21 cellular contexts compared by ENCODE assay signal in the genomic region with DNA sequence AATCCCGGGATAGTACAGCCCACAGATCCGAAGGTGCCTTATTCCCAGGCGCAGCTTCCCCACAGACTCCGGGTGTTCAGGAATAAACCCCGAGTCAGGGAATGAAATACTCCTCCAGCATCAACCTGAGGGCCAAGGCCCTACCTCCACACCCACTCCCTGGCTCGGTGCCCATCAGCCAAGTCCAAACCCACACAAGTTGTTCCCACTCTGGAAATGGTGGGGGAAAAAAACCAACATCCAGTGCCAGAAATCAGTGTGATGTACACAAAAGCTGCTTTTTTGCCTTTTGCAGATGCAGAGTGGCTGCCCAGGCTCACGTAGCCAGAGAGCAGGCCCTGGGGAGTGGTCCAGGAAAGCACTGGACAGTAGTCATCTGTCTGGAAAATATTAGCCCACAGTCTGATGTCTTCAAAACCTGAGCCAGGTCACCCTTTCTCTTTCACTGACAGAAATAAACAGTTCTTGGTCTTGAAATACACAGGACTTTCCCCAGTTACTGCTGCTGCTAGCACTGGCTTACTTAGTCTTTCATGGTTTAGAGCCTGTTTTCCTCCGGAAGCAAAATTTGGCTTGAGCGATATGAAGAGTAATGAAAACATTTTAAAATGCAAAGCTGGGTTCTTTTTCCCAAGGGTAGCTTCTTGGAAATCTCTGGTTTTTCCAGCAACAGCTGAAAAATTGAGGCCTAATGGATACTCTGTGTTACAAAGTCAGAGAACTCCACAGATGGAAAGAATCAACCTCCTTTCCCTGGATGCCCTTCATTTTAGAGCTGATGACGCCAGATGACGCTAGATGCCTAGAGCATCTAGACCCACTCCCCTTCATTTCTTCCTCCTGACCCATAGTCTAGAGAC. TPM values are rescaled to one million over a fixed set of nuclear protein-coding genes. Genes with fewer than 3 reads are reported as not detected.
DNase-seq lines count a peak whose midpoint lies in the region; ATAC-seq and TF ChIP-seq lines count a peak whose summit lies in the region.
"Had no signal": no experiment of that assay in that cellular context is flagged by ENCODE, and none has a peak within 500 bp of the region (broad histone marks: within the 10 kb centered on the region; RNA-seq: fewer than 3 reads in every experiment).

No MANE protein-coding gene starts in this region.

- H3K18ac ChIP-seq in mesenchymal stem cell (ENCODE audit: low read depth in 1 of 2, low read length in 2 of 2), result no peak overlapping the region

- H3K9ac ChIP-seq in mesenchymal stem cell (ENCODE audit: low read length) (peak overlapping the region; percentile 61), subcutaneous abdominal adipose tissue (ENCODE audit: low read length in 5 of 5) (peak overlapping the region in 1 of 5 donors; percentile 32), mammary epithelial cell (ENCODE audit: insufficient read depth, low read length) (no peak overlapping the region)

- no peak overlapping the region for H2BK120ac ChIP-seq in mesenchymal stem cell (ENCODE audit: low read depth, low read length)

- no peak overlapping the region for H2BK12ac ChIP-seq in mesenchymal stem cell (ENCODE audit: low read length in 2 of 2)

- CTCF ChIA-PET in mammary epithelial cell (lab: Charles Lee; ENCODE audit: low non-redundant PET), result no interaction called here

- H2AFZ ChIP-seq in mesenchymal stem cell (ENCODE audit: low read depth, low read length) (no peak overlapping the region), mammary epithelial cell (ENCODE audit: low read depth, low read length) (no peak overlapping the region)

- peaks cover 0 to 13% (median 0%) of the 10 kb centered on the region in 3 donors for H3K9me3 ChIP-seq in gastroesophageal sphincter
- H3K9me3 ChIP-seq in mesenchymal stem cell (ENCODE audit: control insufficient read depth, low read length), result peaks cover 4% of the 10 kb centered on the region
- H3K9me3 ChIP-seq in subcutaneous abdominal adipose tissue (ENCODE audit: control insufficient read depth in 5 of 5, low read length in 5 of 5), result peaks cover 0 to 13% (median 5%) of the 10 kb centered on the region in 5 donors
- H3K9me3 ChIP-seq in mammary epithelial cell (replicated peaks; ENCODE audit: insufficient read depth, low read length), result peaks cover 6% of the 10 kb centered on the region

- H3K23ac ChIP-seq in mesenchymal stem cell (ENCODE audit: low read length in 2 of 2), result no peak overlapping the region

- peak overlapping the region; percentile 34 for H3K27ac ChIP-seq in angular gyrus (ENCODE audit: low read depth, low read length)
- H3K27ac ChIP-seq in gastroesophageal sphincter, result peak overlapping the region in 2 of 4 donors; percentile 14 to 27
- H3K27ac ChIP-seq in mesenchymal stem cell (ENCODE audit: low read length, poor library complexity, severe bottlenecking), result no peak overlapping the region
- H3K27ac ChIP-seq in subcutaneous abdominal adipose tissue (ENCODE audit: low read depth, low read length), result peak overlapping the region; percentile 30
- no peak overlapping the region for H3K27ac ChIP-seq in mammary epithelial cell (ENCODE audit: insufficient read depth, low read depth, low read length)

- H3K36me3 ChIP-seq in gastroesophageal sphincter, result no peaks in the 10 kb centered on the region
- H3K36me3 ChIP-seq in mesenchymal stem cell (ENCODE audit: control insufficient read depth in 1 of 2, insufficient read depth in 2 of 2, low read depth in 1 of 2, low read length in 2 of 2), result no peaks in the 10 kb centered on the region
- H3K36me3 ChIP-seq in subcutaneous abdominal adipose tissue (ENCODE audit: control insufficient read depth in 5 of 5, insufficient read depth in 5 of 5, low read length in 5 of 5), result no peaks in the 10 kb centered on the region
- H3K36me3 ChIP-seq in mammary epithelial cell (ENCODE audit: insufficient read depth, low read length), result no peaks in the 10 kb centered on the region
- H3K36me3 ChIP-seq: stomach had no signal

- H3K79me1 ChIP-seq in mesenchymal stem cell (replicated peaks; ENCODE audit: low read length, poor library complexity, severe bottlenecking), result no peaks in the 10 kb centered on the region

- H3K4me1 ChIP-seq in gastroesophageal sphincter (peaks cover 0 to 20% (median 4%) of the 10 kb centered on the region in 3 donors), mesenchymal stem cell (ENCODE audit: control insufficient read depth, insufficient read depth, low read depth, low read length) (no peaks in the 10 kb centered on the region), subcutaneous abdominal adipose tissue (ENCODE audit: control insufficient read depth in 5 of 5, insufficient read depth in 5 of 5, low read length in 5 of 5) (peaks cover 0 to 6% (median 3%) of the 10 kb centered on the region in 5 donors), mammary epithelial cell (ENCODE audit: insufficient read depth, low read length) (no peaks in the 10 kb centered on the region)

- no peaks in the 10 kb centered on the region for H3K27me3 ChIP-seq in gastroesophageal sphincter
- no peaks in the 10 kb centered on the region for H3K27me3 ChIP-seq in mesenchymal stem cell (ENCODE audit: control insufficient read depth in 1 of 2, insufficient read depth in 1 of 2, low read length in 2 of 2)
- H3K27me3 ChIP-seq in subcutaneous abdominal adipose tissue (ENCODE audit: control insufficient read depth in 5 of 5, insufficient read depth in 4 of 5, low read length in 5 of 5), result no peaks in the 10 kb centered on the region
- no peaks in the 10 kb centered on the region for H3K27me3 ChIP-seq in mammary epithelial cell (ENCODE audit: insufficient read depth, low read length)
- H3K27me3 ChIP-seq: stomach had no signal

- intact Hi-C loops in mammary epithelial cell (cut with micrococcal nuclease), result no loop called here

- no peak overlapping the region for H2BK5ac ChIP-seq in mesenchymal stem cell (ENCODE audit: low read depth, low read length, poor library complexity, severe bottlenecking)

- H4K8ac ChIP-seq in mesenchymal stem cell (ENCODE audit: low read length), result no peak overlapping the region

- no peak overlapping the region for H2BK15ac ChIP-seq in mesenchymal stem cell (ENCODE audit: low read depth, poor library complexity, severe bottlenecking)

- DNase-seq in mesenchymal stem cell (no peak), OCI-M1 (lab: John Stamatoyannopoulos, UW) (no peak), mammary epithelial cell (no peak), GM10266 (ENCODE audit: extremely low spot score) (no peak), DMS153 (lab: John Stamatoyannopoulos, UW) (no peak)
- DNase-seq: activated CD4-positive, alpha-beta T cell treated with anti-CD3 and anti-CD28 coated beads for 36 hours; activated CD8-positive, alpha-beta memory T cell treated with anti-CD3 and anti-CD28 coated beads, Interleukin-2, amount 10 ng/mL, durations not matched to agents 7 days and 5 days; C1 segment of cervical spinal cord; effector CD8-positive, alpha-beta T cell; NCI-H1105; NCI-H2029; NCI-H2227 treated with DMSO at 0.1 percent for 48 hours; NCI-H748 treated with DMSO at 0.1 percent for 48 hours; stomach had no signal

- BruUV-seq in mammary epithelial cell (replicated peaks; lab: Mats Ljungman, UMichigan), result no TSS peak

- dilution Hi-C loops in mammary epithelial cell (cut with HindIII; ENCODE audit: low sequenced_read_pairs), result loop anchor here (10.0 kb wide), 1 partner anchor 46 kb away; no protein-coding TSS in a partner anchor

- TF ChIP-seq POLR2A in gastroesophageal sphincter (IDR thresholded peaks at IDR 0.05), result no peak

- no peak for TF ChIP-seq EP300 in gastroesophageal sphincter (IDR thresholded peaks at IDR 0.05)

- no peak overlapping the region for H3K14ac ChIP-seq in mesenchymal stem cell (ENCODE audit: low read length in 2 of 2)

- peak; percentile 41 for ATAC-seq in gastroesophageal sphincter
- ATAC-seq: activated CD4-positive, alpha-beta T cell treated with anti-CD3 and anti-CD28 coated beads for 36 hours; activated CD8-positive, alpha-beta memory T cell treated with anti-CD3 and anti-CD28 coated beads, Interleukin-2, amount 10 ng/mL, durations not matched to agents 7 days and 5 days; activated naive CD4-positive, alpha-beta T cell treated with anti-CD3 and anti-CD28 coated beads, Interleukin-2, amount 50 U/mL, for 72 hours; esophagus mucosa; HepG2 had no signal

- no peak for TF ChIP-seq CTCF in gastroesophageal sphincter (IDR thresholded peaks at IDR 0.05)
- TF ChIP-seq CTCF in mammary epithelial cell (conservative IDR thresholded peaks at IDR 0.05 in 1 of 2, IDR thresholded peaks at IDR 0.05 in 1 of 2; ENCODE audit: extremely low read depth in 1 of 2, insufficient read depth in 1 of 2, low read depth in 1 of 2, low read length in 2 of 2), result no peak
- no peak for TF ChIP-seq CTCF in GM10266 (IDR thresholded peaks at IDR 0.05; ENCODE audit: control insufficient read depth, insufficient read depth, low read depth, missing control alignments)

- H3K4me2 ChIP-seq in mesenchymal stem cell (ENCODE audit: low read length, poor library complexity, severe bottlenecking) (no peak overlapping the region), mammary epithelial cell (ENCODE audit: insufficient read depth, low read depth, low read length) (no peak overlapping the region)

- no peak overlapping the region for H3K4me3 ChIP-seq in gastroesophageal sphincter
- peak overlapping the region in 1 of 2 experiments; percentile 36 for H3K4me3 ChIP-seq in mesenchymal stem cell (ENCODE audit: insufficient read depth in 1 of 2, low read depth in 1 of 2, low read length in 2 of 2)
- H3K4me3 ChIP-seq in subcutaneous abdominal adipose tissue (ENCODE audit: low read depth in 1 of 5, low read length in 5 of 5), result no peak overlapping the region
- H3K4me3 ChIP-seq in mammary epithelial cell (replicated peaks in 1 of 3; ENCODE audit: insufficient read depth in 1 of 3, low read depth in 2 of 3, low read length in 3 of 3), result no peak overlapping the region
- H3K4me3 ChIP-seq: stomach had no signal

- WGBS in gastroesophageal sphincter (ENCODE audit: low coverage in 1 of 2), 2 donors, result 51 to 53% methylated on average over 9 to 11 of the region's 11 CpGs
- 94% methylated on average over 11 of the region's 11 CpGs for WGBS in mesenchymal stem cell
- 50% methylated on average over 11 of the region's 11 CpGs for WGBS in mammary epithelial cell (ENCODE audit: low coverage, missing lambda C conversion rate)

- H4K20me1 ChIP-seq in mammary epithelial cell (ENCODE audit: insufficient read depth, low read length), result no peaks in the 10 kb centered on the region

- no peak overlapping the region for H3K4ac ChIP-seq in mesenchymal stem cell (ENCODE audit: low read depth in 1 of 2, low read length in 2 of 2)

- no peaks in the 10 kb centered on the region for H3K79me2 ChIP-seq in mammary epithelial cell (ENCODE audit: insufficient read depth, low read length)

- H4K91ac ChIP-seq in mesenchymal stem cell (ENCODE audit: low read length), result no peak overlapping the region

- in situ Hi-C loops in mammary epithelial cell (cut with MboI; ENCODE audit: low sequenced_read_pairs in 2 of 2), result no loop called here

- H2AK5ac ChIP-seq in mesenchymal stem cell (ENCODE audit: low read length, severe bottlenecking), result no peak overlapping the region

RNA-seq across cellular contexts. Expression of a gene that starts 18.2 kb away (rescaled TPM):
- total RNA-seq in gastroesophageal sphincter (under 1 TPM; 0.07 to 0.40 (median 0.35) TPM), mammary epithelial cell (not detected)
- polyA plus RNA-seq in mesenchymal stem cell (2013, experiment 1 of 2), result not detected
- not detected for polyA plus RNA-seq in mesenchymal stem cell (2013, experiment 2 of 2)
- polyA plus RNA-seq in mammary epithelial cell, result not detected
- not detected for polyA minus RNA-seq in mammary epithelial cell
- total RNA-seq: activated naive CD4-positive, alpha-beta T cell treated with anti-CD3 and anti-CD28 coated beads, Interleukin-2, amount 50 U/mL, for 72 hours; activated T-helper 1 cell treated with anti-CD3 and anti-CD28 coated beads, Interleukin-12 subunit alpha, Interleukin-12 subunit beta, Interleukin-2, Interleukin-4 antibody, amounts not matched to agents 30 ng/mL and 10 ng/mL and 1 ng/mL, durations not matched to agents 14 hours and 24 hours and 36 hours; esophagus mucosa had no signal
- polyA plus RNA-seq: HepG2 had no signal

Comparison
In these comparisons a context has a peak if more than half of its experiments do, and no peak if none do; other contexts are left out.
1. H3K27ac ChIP-seq: peak in angular gyrus (single experiment) and subcutaneous abdominal adipose tissue (single experiment); none in mesenchymal stem cell (single experiment) and mammary epithelial cell (single experiment).